ENCODE assay signal across 9 cellular contexts in genomic region chr7:27640914-27641570, GRCh38. TPM values are rescaled to one million over a fixed set of nuclear protein-coding genes. Genes with fewer than 3 reads are reported as not detected.
DNase-seq lines count a peak whose midpoint lies in the region; ATAC-seq, FAIRE-seq and TF ChIP-seq lines count a peak whose summit lies in the region.
"Had no signal": no experiment of that assay in that cellular context is flagged by ENCODE, and none has a peak within 500 bp of the region (broad histone marks: within the 10 kb centered on the region; RNA-seq: fewer than 3 reads in every experiment).

No MANE protein-coding gene starts in this region.

- H3K4me1 ChIP-seq in SJCRH30: peaks cover 23% of the 10 kb centered on the region

- intact Hi-C loops in sciatic nerve (cut with DNase I): no loop called here

- H3K27ac ChIP-seq in SJCRH30: peak overlapping the region; percentile 31

- H3K9me3 ChIP-seq in SJCRH30 (replicated peaks): 0 out of 2 replicates have a peak, but pooled peaks cover 3% of the 10 kb centered on the region

- H3K36me3 ChIP-seq in SJCRH30: peaks cover 4% of the 10 kb centered on the region; the same call in 1 of the 2 replicates

- no peaks in the 10 kb centered on the region for H3K27me3 ChIP-seq in SJCRH30

- H3K4me3 ChIP-seq in SJCRH30 (peak overlapping the region; percentile 3; the same call in 1 of the 2 replicates), foreskin fibroblast (ENCODE audit: low read depth in 1 of 2, low read length in 2 of 2) (no peak overlapping the region)

- DNase-seq in SJCRH30 (peak; percentile 75 to 83), foreskin fibroblast (peak; percentile 65 to 67), sciatic nerve (ENCODE audit: low spot score) (no peak), GM12891 (ENCODE audit: insufficient read length, low spot score) (no peak), germinal center (ENCODE audit: low spot score) (no peak), NCI-H524 (lab: John Stamatoyannopoulos, UW) (no peak)
- DNase-seq: activated CD4-positive, alpha-beta T cell treated with anti-CD3 and anti-CD28 coated beads, Interleukin-2, amount 10 ng/mL, durations not matched to agents 7 days and 5 days had no signal

- TF ChIP-seq POLR2A in GM12891 (IDR thresholded peaks at IDR 0.05; ENCODE audit: low read depth, low read length): no peak

- ATAC-seq in GM19452 (IDR thresholded peaks at IDR 0.05; ENCODE audit: unreplicated experiment) (peak; percentile 15), sciatic nerve (peak; percentile 71), HG02759 (IDR thresholded peaks at IDR 0.05; ENCODE audit: unreplicated experiment) (no peak)

- no peak for TF ChIP-seq CTCF in foreskin fibroblast (IDR thresholded peaks at IDR 0.05; ENCODE audit: low read depth, low read length)

- FAIRE-seq in GM12891 (lab: Jason Lieb, UNC): no peak

TF ChIP-seq in GM12891, 5 proteins besides CTCF, POLR2A, EP300 and RAD21:
- TF ChIP-seq TAF1 (IDR thresholded peaks at IDR 0.05; ENCODE audit: low read depth, low read length) (no peak), POLR2AphosphoS5 (IDR thresholded peaks at IDR 0.05; ENCODE audit: low read depth, low read length) (no peak), POU2F2 (IDR thresholded peaks at IDR 0.05; ENCODE audit: low read depth, low read length) (no peak), SPI1 (IDR thresholded peaks at IDR 0.05; ENCODE audit: low read depth, low read length) (no peak), PAX5 (IDR thresholded peaks at IDR 0.05; ENCODE audit: insufficient read depth, low read length, severe bottlenecking) (no peak)

RNA-seq across cellular contexts. Expression of gene HIBADH, which starts 21.6 kb away (rescaled TPM):
- total RNA-seq in SJCRH30 (2014; rRNA removed; shearing (Covaris generic)): 37.8 and 41.6 TPM in 2 replicates
- 33.7 TPM for total RNA-seq in sciatic nerve
- 10.6 TPM for polyA plus RNA-seq in GM12891 (2012; ENCODE audit: low read depth, missing spikeins)

Comparison
In these comparisons a context has a peak if more than half of its experiments do, and no peak if none do; other contexts are left out.
1. DNase-seq: peak in SJCRH30 (2 of 2) and foreskin fibroblast (2 of 2); none in sciatic nerve (single experiment), GM12891 (single experiment), germinal center (single experiment) and NCI-H524 (0 of 2).